29 cellular contexts compared by ENCODE assay signal in genomic region chr1:203828424-203828823, GRCh38.
"Had no signal": no experiment of that assay in that cellular context is flagged by ENCODE, and none has a peak within 500 bp of the region (broad histone marks: within the 10 kb centered on the region; RNA-seq: fewer than 3 reads in every experiment).

No MANE protein-coding gene starts in this region.

- H3K27ac ChIP-seq: parathyroid adenoma, psoas muscle, testis had no signal

- H3K27ac Mint-ChIP-seq: activated naive CD4-positive, alpha-beta T cell treated with anti-CD3 and anti-CD28 coated beads for 36 hours; activated T-helper 1 cell treated with anti-CD3 and anti-CD28 coated beads, Interleukin-12 subunit alpha, Interleukin-12 subunit beta, Interleukin-2, Interleukin-4 antibody, amounts not matched to agents 30 ng/mL and 10 ng/mL and 1 ng/mL, durations not matched to agents 14 hours and 24 hours and 36 hours; type B pancreatic cell had no signal

- H3K4me3 Mint-ChIP-seq: activated B cell treated with CpG ODN at 0.5 μM for 24 hours; activated naive CD4-positive, alpha-beta T cell treated with anti-CD3 and anti-CD28 coated beads for 36 hours; activated naive CD8-positive, alpha-beta T cell treated with anti-CD3 and anti-CD28 coated beads for 36 hours; activated T-helper 1 cell treated with anti-CD3 and anti-CD28 coated beads, Interleukin-12 subunit alpha, Interleukin-12 subunit beta, Interleukin-2, Interleukin-4 antibody, amounts not matched to agents 30 ng/mL and 10 ng/mL and 1 ng/mL, durations not matched to agents 14 hours and 24 hours and 36 hours; effector memory CD8-positive, alpha-beta T cell; immature natural killer cell; neural crest cell; type B pancreatic cell had no signal

- ATAC-seq: effector memory CD8-positive, alpha-beta T cell; heart left ventricle; naive thymus-derived CD8-positive, alpha-beta T cell; psoas muscle had no signal

- H3K4me1 ChIP-seq: parathyroid adenoma, testis, uterus had no signal

- H3K27me3 ChIP-seq: heart left ventricle, testis, uterus had no signal

- H2AFZ ChIP-seq: parathyroid adenoma had no signal

- H3K9me3 ChIP-seq: heart left ventricle, psoas muscle, testis, uterus had no signal

- H3K9ac ChIP-seq: parathyroid adenoma had no signal

- H3K4me3 ChIP-seq: heart left ventricle, psoas muscle, testis, uterus had no signal

- H3K27me3 Mint-ChIP-seq: activated B cell treated with CpG ODN at 0.5 μM for 24 hours; activated naive CD8-positive, alpha-beta T cell treated with anti-CD3 and anti-CD28 coated beads for 36 hours; effector memory CD8-positive, alpha-beta T cell; naive thymus-derived CD8-positive, alpha-beta T cell; type B pancreatic cell had no signal

- H3K36me3 ChIP-seq: uterus had no signal

- H3K4me1 Mint-ChIP-seq: neural crest cell had no signal

- DNase-seq: activated B cell treated with CpG ODN at 0.5 μM for 24 hours; activated CD4-positive, alpha-beta T cell treated with anti-CD3 and anti-CD28 coated beads, Interleukin-2, amount 50 U/mL, for 4 hours; activated CD8-positive, alpha-beta memory T cell treated with anti-CD3 and anti-CD28 coated beads, Interleukin-2, amount 50 U/mL, for 4 hours; activated effector memory CD4-positive, alpha-beta T cell treated with anti-CD3 and anti-CD28 coated beads, Interleukin-2, amount 50 U/mL, for 16 hours; activated naive CD4-positive, alpha-beta T cell treated with anti-CD3 and anti-CD28 coated beads for 36 hours; activated naive CD8-positive, alpha-beta T cell treated with anti-CD3 and anti-CD28 coated beads for 36 hours; activated T-cell treated with anti-CD3 and anti-CD28 coated beads, Interleukin-2, amount 50 U/mL, for 1 hour; caudate nucleus; cortex of kidney; effector memory CD8-positive, alpha-beta T cell; foreskin fibroblast; heart left ventricle; hypothalamus; immature natural killer cell; kidney; left colon; naive thymus-derived CD8-positive, alpha-beta T cell; nucleus accumbens; psoas muscle; stimulated activated CD4-positive, alpha-beta T cell treated with anti-CD3 and anti-CD28 coated beads, Interleukin-15, amount 100 ng/mL, for 24 hours; stimulated activated CD4-positive, alpha-beta T cell treated with anti-CD3 and anti-CD28 coated beads, Interleukin-2, amount 100 ng/mL, for 24 hours; stimulated activated naive CD4-positive, alpha-beta T cell; T-helper 2 cell; testis; uterus had no signal
